In genomic region chr17:64183815-64184397, GRCh38 we compare ENCODE assay signal across 11 cellular contexts. TPM values are rescaled to one million over a fixed set of nuclear protein-coding genes. Genes with fewer than 3 reads are reported as not detected.
DNase-seq lines count a peak whose midpoint lies in the region; TF ChIP-seq lines count a peak whose summit lies in the region.
"Had no signal": no experiment of that assay in that cellular context is flagged by ENCODE, and none has a peak within 500 bp of the region (broad histone marks: within the 10 kb centered on the region; RNA-seq: fewer than 3 reads in every experiment).

No MANE protein-coding gene starts in this region.

- peaks cover 5% of the 10 kb centered on the region for H3K9me3 Mint-ChIP-seq in endodermal cell

- H3K4me3 ChIP-seq in mammary epithelial cell (replicated peaks in 1 of 3; ENCODE audit: insufficient read depth in 1 of 3, low read depth in 2 of 3, low read length in 3 of 3) (no peak overlapping the region), smooth muscle cell (no peak overlapping the region), endodermal cell (ENCODE audit: low read length) (no peak overlapping the region)

- intact Hi-C loops in mammary epithelial cell (cut with micrococcal nuclease) = loop anchor here (5.0 kb wide), 2 partner anchors 78 to 93 kb away; partner anchors contain the start of gene TEX2
- intact Hi-C loops in posterior vena cava (cut with DNase I) = no loop called here

- dilution Hi-C loops in mammary epithelial cell (cut with HindIII; ENCODE audit: low sequenced_read_pairs) = no loop called here

- in situ Hi-C loops in mammary epithelial cell (cut with MboI; ENCODE audit: low sequenced_read_pairs in 2 of 2) = no loop called here

- H3K9me3 ChIP-seq in mammary epithelial cell (replicated peaks; ENCODE audit: insufficient read depth, low read length) = no peaks in the 10 kb centered on the region
- no peaks in the 10 kb centered on the region for H3K9me3 ChIP-seq in smooth muscle cell (replicated peaks; ENCODE audit: low read depth)
- no peaks in the 10 kb centered on the region for H3K9me3 ChIP-seq in endodermal cell (ENCODE audit: control insufficient read depth, low read length)

- H3K4me1 ChIP-seq in mammary epithelial cell (ENCODE audit: insufficient read depth, low read length) (peaks cover 3% of the 10 kb centered on the region), smooth muscle cell (ENCODE audit: low read depth) (no peaks in the 10 kb centered on the region), endodermal cell (ENCODE audit: control insufficient read depth, insufficient read depth, low read length) (no peaks in the 10 kb centered on the region)

- H3K9ac ChIP-seq in mammary epithelial cell (ENCODE audit: insufficient read depth, low read length) = no peak overlapping the region
- no peak overlapping the region for H3K9ac ChIP-seq in smooth muscle cell (ENCODE audit: low read depth)
- no peak overlapping the region for H3K9ac ChIP-seq in endodermal cell (ENCODE audit: extremely low read depth, low read length, poor library complexity, severe bottlenecking)

- H3K27ac ChIP-seq in mammary epithelial cell (ENCODE audit: insufficient read depth, low read depth, low read length) (no peak overlapping the region), smooth muscle cell (ENCODE audit: low read depth) (peak overlapping the region; percentile 3), endodermal cell (ENCODE audit: low read depth, low read length) (no peak overlapping the region)

- H3K36me3 ChIP-seq in mammary epithelial cell (ENCODE audit: insufficient read depth, low read length) (peaks cover 7% of the 10 kb centered on the region), smooth muscle cell (ENCODE audit: low read depth) (no peaks in the 10 kb centered on the region), endodermal cell (ENCODE audit: control insufficient read depth, insufficient read depth, low read length) (no peaks in the 10 kb centered on the region)

- H3K4me3 Mint-ChIP-seq in endodermal cell = no peak overlapping the region
- H3K4me3 Mint-ChIP-seq: memory B cell had no signal

- H3K4me2 ChIP-seq in mammary epithelial cell (ENCODE audit: insufficient read depth, low read depth, low read length) (no peak overlapping the region), smooth muscle cell (no peak overlapping the region)

- H4K20me1 ChIP-seq in mammary epithelial cell (ENCODE audit: insufficient read depth, low read length) (no peaks in the 10 kb centered on the region), smooth muscle cell (ENCODE audit: low read depth) (no peaks in the 10 kb centered on the region)

- DNase-seq in activated naive CD4-positive, alpha-beta T cell treated with Interleukin-2 at 50 U/mL for 16 hours = peak; percentile 8
- DNase-seq in activated naive CD4-positive, alpha-beta T cell treated with anti-CD3 and anti-CD28 coated beads, Interleukin-2, amount 50 U/mL, for 16 hours = no peak
- DNase-seq in NCI-H524 treated with DMSO at 0.1 percent for 48 hours (lab: John Stamatoyannopoulos, UW) (peak; percentile 8), mammary epithelial cell (peak; percentile 41), smooth muscle cell (lab: John Stamatoyannopoulos, UW; ENCODE audit: unreplicated experiment) (no peak), activated gamma-delta T cell (lab: John Stamatoyannopoulos, UW) (no peak), posterior vena cava (ENCODE audit: low spot score) (no peak), endodermal cell (no peak)
- DNase-seq: AML-193, Right ventricle myocardium superior had no signal

- no peaks in the 10 kb centered on the region for H3K79me2 ChIP-seq in mammary epithelial cell (ENCODE audit: insufficient read depth, low read length)
- H3K79me2 ChIP-seq in smooth muscle cell (ENCODE audit: low read depth) = no peaks in the 10 kb centered on the region

- no peak overlapping the region for H3K27ac Mint-ChIP-seq in endodermal cell
- H3K27ac Mint-ChIP-seq: memory B cell had no signal

- CTCF ChIA-PET in mammary epithelial cell (lab: Charles Lee; ENCODE audit: low non-redundant PET) = no interaction called here

- no peak overlapping the region for H2AFZ ChIP-seq in mammary epithelial cell (ENCODE audit: low read depth, low read length)
- no peak overlapping the region for H2AFZ ChIP-seq in smooth muscle cell (ENCODE audit: low read depth)

- H3F3A ChIP-seq in smooth muscle cell (ENCODE audit: low read depth) = peaks cover 17% of the 10 kb centered on the region

- no TSS peak for BruUV-seq in mammary epithelial cell (replicated peaks; lab: Mats Ljungman, UMichigan)

- TF ChIP-seq CTCF in mammary epithelial cell (conservative IDR thresholded peaks at IDR 0.05 in 1 of 2, IDR thresholded peaks at IDR 0.05 in 1 of 2; ENCODE audit: extremely low read depth in 1 of 2, insufficient read depth in 1 of 2, low read depth in 1 of 2, low read length in 2 of 2) = no peak
- TF ChIP-seq CTCF in smooth muscle cell (IDR thresholded peaks at IDR 0.05; ENCODE audit: borderline replicate concordance, insufficient read depth, poor library complexity, severe bottlenecking) = no peak
- no peak for TF ChIP-seq CTCF in endodermal cell (conservative IDR thresholded peaks at IDR 0.05)

- H3K4me1 Mint-ChIP-seq in endodermal cell = peaks cover 4% of the 10 kb centered on the region
- H3K4me1 Mint-ChIP-seq: memory B cell had no signal

- no peaks in the 10 kb centered on the region for H3K27me3 Mint-ChIP-seq in endodermal cell (ENCODE audit: insufficient read depth)
- H3K27me3 Mint-ChIP-seq: memory B cell had no signal

- no peaks in the 10 kb centered on the region for H3K27me3 ChIP-seq in mammary epithelial cell (ENCODE audit: insufficient read depth, low read length)
- H3K27me3 ChIP-seq in smooth muscle cell (ENCODE audit: low read depth) = no peaks in the 10 kb centered on the region
- H3K27me3 ChIP-seq in endodermal cell (ENCODE audit: control insufficient read depth, insufficient read depth, low read length, poor library complexity, severe bottlenecking) = no peaks in the 10 kb centered on the region

- 64% methylated on average over 4 of the region's 5 CpGs for WGBS in mammary epithelial cell (ENCODE audit: low coverage, missing lambda C conversion rate)
- 60% methylated on average over 5 of the region's 5 CpGs for WGBS in smooth muscle cell (ENCODE audit: low lambda C conversion rate)
- 88 to 91% methylated on average over 4 to 5 of the region's 5 CpGs for WGBS in endodermal cell (ENCODE audit: insufficient coverage in 1 of 2, insufficient read length in 1 of 2), 2 experiments

- peaks cover 26% of the 10 kb centered on the region for H3K36me3 Mint-ChIP-seq in endodermal cell (ENCODE audit: low read depth)

RNA-seq across cellular contexts. Expression of gene ERN1, which starts 54.0 kb away (rescaled TPM):
- total RNA-seq in mammary epithelial cell = 10 to 100 TPM; 18.8 to 36.8 TPM
- 5.3 TPM for polyA plus RNA-seq in mammary epithelial cell
- polyA minus RNA-seq in mammary epithelial cell = 3.7 TPM
- total RNA-seq in smooth muscle cell = 8.6 and 10.2 TPM in 2 replicates
- polyA plus RNA-seq in smooth muscle cell = 9.0 and 17.2 TPM in 2 replicates
- total RNA-seq in posterior vena cava = 10 to 100 TPM; 17.2 to 18.6 TPM
- total RNA-seq in endodermal cell = 10 to 100 TPM in 1 of 2 donors, 1 to 10 TPM in 1; 9.0 to 13.7 TPM
- 3.0 TPM for polyA plus RNA-seq in endodermal cell (2013, experiment 1 of 2)
- 3.6 TPM for polyA plus RNA-seq in endodermal cell (2013, experiment 2 of 2)

Comparison
In these comparisons a context has a peak if more than half of its experiments do, and no peak if none do; other contexts are left out.
1. DNase-seq: peak in activated naive CD4-positive, alpha-beta T cell treated with Interleukin-2 at 50 U/mL for 16 hours (single experiment), NCI-H524 treated with DMSO at 0.1 percent for 48 hours (single experiment) and mammary epithelial cell (single experiment); none in activated naive CD4-positive, alpha-beta T cell treated with anti-CD3 and anti-CD28 coated beads, Interleukin-2, amount 50 U/mL, for 16 hours (single experiment), smooth muscle cell (single experiment), activated gamma-delta T cell (single experiment), posterior vena cava (single experiment) and endodermal cell (single experiment).